ENCODE assay signal across 21 cellular contexts in the genomic region with DNA sequence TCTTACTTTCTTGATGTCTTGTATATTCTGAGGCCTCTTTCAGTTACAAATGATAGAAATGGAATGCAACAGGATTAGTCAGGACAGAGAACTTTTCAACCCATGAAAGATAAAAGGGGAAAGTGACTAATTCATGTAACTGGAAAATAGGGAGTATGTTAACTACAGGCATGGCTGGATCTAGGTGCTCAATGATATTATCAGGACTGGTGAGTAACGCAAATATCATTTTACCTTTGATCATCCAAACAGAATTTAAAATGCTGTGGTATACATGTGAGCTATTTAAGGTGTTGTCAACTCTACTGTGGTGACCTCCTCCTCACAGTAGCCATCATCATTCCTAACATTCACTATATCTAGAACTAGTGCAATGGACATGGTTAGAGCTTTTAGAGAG.
DNase-seq lines count a peak whose midpoint lies in the region; ATAC-seq and TF ChIP-seq lines count a peak whose summit lies in the region.
"Had no signal": no experiment of that assay in that cellular context is flagged by ENCODE, and none has a peak within 500 bp of the region (broad histone marks: within the 10 kb centered on the region; RNA-seq: fewer than 3 reads in every experiment).

No MANE protein-coding gene starts in this region.

- H3K9ac ChIP-seq in PC-3 (ENCODE audit: low read length) = no peak overlapping the region
- no peak overlapping the region for H3K9ac ChIP-seq in trophoblast cell (ENCODE audit: low read length)
- H3K9ac ChIP-seq: BLaER1 treated with 17β-estradiol and CSF1 and Interleukin-3, amounts not matched to agents 10 nM and 100 nM; GM23248 had no signal

- H3F3A ChIP-seq in PC-3 (ENCODE audit: low read length, unreplicated experiment) = no peaks in the 10 kb centered on the region

- POLR2A ChIA-PET in PC-3 (lab: Charles Lee; ENCODE audit: unreplicated experiment) = no interaction called here

- BruUV-seq in PC-3 (replicated peaks; lab: Mats Ljungman, UMichigan) = no TSS peak

- H3K36me3 ChIP-seq in PC-3 (ENCODE audit: low read depth, low read length) (no peaks in the 10 kb centered on the region), trophoblast cell (ENCODE audit: control insufficient read depth in 1 of 2, insufficient read depth in 2 of 2, low read length in 2 of 2) (no peaks in the 10 kb centered on the region)
- H3K36me3 ChIP-seq: BE2C; BLaER1 treated with 17β-estradiol and CSF1 and Interleukin-3, amounts not matched to agents 10 nM and 100 nM had no signal

- intact Hi-C loops in PC-3 (cut with micrococcal nuclease) = no loop called here

- no peak overlapping the region for H2BK12ac ChIP-seq in trophoblast cell (ENCODE audit: low read length)

- CTCF ChIA-PET in PC-3 (lab: Charles Lee) = no interaction called here

- no peak overlapping the region for H4K91ac ChIP-seq in trophoblast cell (ENCODE audit: low read depth, low read length)

- H3K27me3 ChIP-seq in PC-3 (ENCODE audit: low read length) = no peaks in the 10 kb centered on the region
- no peaks in the 10 kb centered on the region for H3K27me3 ChIP-seq in foreskin keratinocyte
- H3K27me3 ChIP-seq in trophoblast cell (ENCODE audit: insufficient read depth, low read length) = no peaks in the 10 kb centered on the region
- H3K27me3 ChIP-seq: BE2C; BLaER1 treated with 17β-estradiol and CSF1 and Interleukin-3, amounts not matched to agents 10 nM and 100 nM had no signal

- H3K4me3 ChIP-seq in PC-3 (ENCODE audit: low read length) = no peak overlapping the region
- H3K4me3 ChIP-seq in trophoblast cell (ENCODE audit: low read depth, low read length) = no peak overlapping the region
- H3K4me3 ChIP-seq: A549; BLaER1 treated with 17β-estradiol and CSF1 and Interleukin-3, amounts not matched to agents 10 nM and 100 nM; GM23248 had no signal

- H2BK5ac ChIP-seq in trophoblast cell (ENCODE audit: low read depth, low read length, poor library complexity) = no peak overlapping the region

- ATAC-seq in PC-3 (no peak), foreskin keratinocyte (peak; percentile 17), GM18502 (IDR thresholded peaks at IDR 0.05; ENCODE audit: poor library complexity, unreplicated experiment) (no peak), GM19324 (IDR thresholded peaks at IDR 0.05; ENCODE audit: low FRiP score, unreplicated experiment) (no peak), GM21576 (IDR thresholded peaks at IDR 0.05; ENCODE audit: unreplicated experiment) (no peak)
- ATAC-seq: A549 had no signal

- H3K79me2 ChIP-seq in PC-3 (ENCODE audit: low read length) = no peaks in the 10 kb centered on the region
- no peaks in the 10 kb centered on the region for H3K79me2 ChIP-seq in trophoblast cell (ENCODE audit: control insufficient read depth, insufficient read depth, low read length, poor library complexity)

- H2AK5ac ChIP-seq in trophoblast cell (ENCODE audit: low read length) = no peak overlapping the region

- no CpG with 5 or more reads among the region's 1 CpG for WGBS in trophoblast cell (ENCODE audit: extremely low coverage, insufficient coverage, insufficient read length)

- H4K20me1 ChIP-seq in PC-3 (ENCODE audit: low read length) = no peaks in the 10 kb centered on the region
- H4K20me1 ChIP-seq: BLaER1 treated with 17β-estradiol and CSF1 and Interleukin-3, amounts not matched to agents 10 nM and 100 nM had no signal

- H3K23ac ChIP-seq in trophoblast cell (ENCODE audit: low read length) = no peak overlapping the region

- no peak overlapping the region for H4K8ac ChIP-seq in trophoblast cell (ENCODE audit: low read depth, low read length)

- H3K9me2 ChIP-seq in PC-3 (replicated peaks; ENCODE audit: low read length) = no peaks in the 10 kb centered on the region

- H3K4me1 ChIP-seq in PC-3 (ENCODE audit: insufficient read depth, low read length) (peaks cover 6% of the 10 kb centered on the region; the same call in 1 of the 2 replicates), foreskin keratinocyte (no peaks in the 10 kb centered on the region), trophoblast cell (ENCODE audit: control insufficient read depth in 1 of 2, insufficient read depth in 2 of 2, low read length in 2 of 2) (no peaks in the 10 kb centered on the region)
- H3K4me1 ChIP-seq: A549, BE2C had no signal

- H2AFZ ChIP-seq in PC-3 (ENCODE audit: low read length) = no peak overlapping the region
- H2AFZ ChIP-seq in trophoblast cell (ENCODE audit: insufficient read depth, low read length, poor library complexity) = no peak overlapping the region
- H2AFZ ChIP-seq: GM23248 had no signal

- H2BK120ac ChIP-seq in trophoblast cell (ENCODE audit: insufficient read depth, low read length, poor library complexity) = no peak overlapping the region

- no peak overlapping the region for H3K4ac ChIP-seq in trophoblast cell (ENCODE audit: low read depth, low read length)

- no peak overlapping the region for H3K18ac ChIP-seq in trophoblast cell (ENCODE audit: low read length)

- H3K4me2 ChIP-seq in PC-3 (ENCODE audit: low read length) (no peak overlapping the region), trophoblast cell (ENCODE audit: low read length) (no peak overlapping the region)
- H3K4me2 ChIP-seq: A549; BLaER1 treated with 17β-estradiol and CSF1 and Interleukin-3, amounts not matched to agents 10 nM and 100 nM had no signal

- no peak overlapping the region for H3K14ac ChIP-seq in trophoblast cell (ENCODE audit: low read length)

- H4K12ac ChIP-seq in trophoblast cell (ENCODE audit: low read depth, low read length) = no peak overlapping the region

- DNase-seq in PC-3 (peak; percentile 41), foreskin keratinocyte (peak; percentile 6 to 22), trophoblast cell (peak; percentile 60 to 94), GM20000 (ENCODE audit: low spot score) (no peak)
- DNase-seq: 8988T; ACHN; AML-193; BE2C; CD4-positive, alpha-beta T cell; CD8-positive, alpha-beta memory T cell; DMS 273 treated with DMSO at 0.1 percent for 48 hours; DMS79; GF-D8; GM23248; H7; HCEC 1CT had no signal

- no peaks in the 10 kb centered on the region for H3K79me1 ChIP-seq in trophoblast cell (ENCODE audit: low read length)

- H3K27ac ChIP-seq in PC-3 (ENCODE audit: low read length) (no peak overlapping the region), foreskin keratinocyte (no peak overlapping the region), trophoblast cell (ENCODE audit: low read depth, low read length) (no peak overlapping the region)
- H3K27ac ChIP-seq: A549; BLaER1 treated with 17β-estradiol and CSF1 and Interleukin-3, amounts not matched to agents 10 nM and 100 nM; GM23248 had no signal

- no peaks in the 10 kb centered on the region for H3K9me3 ChIP-seq in PC-3 (ENCODE audit: low read length)
- no peaks in the 10 kb centered on the region for H3K9me3 ChIP-seq in trophoblast cell (ENCODE audit: insufficient read depth, low read depth, low read length)
- H3K9me3 ChIP-seq: A549; BE2C; BLaER1 treated with 17β-estradiol and CSF1 and Interleukin-3, amounts not matched to agents 10 nM and 100 nM had no signal

- TF ChIP-seq CTCF in PC-3 (conservative IDR thresholded peaks at IDR 0.05; ENCODE audit: low read depth, low read length) (no peak), foreskin keratinocyte (conservative IDR thresholded peaks at IDR 0.05) (no peak), GM20000 (IDR thresholded peaks at IDR 0.05; ENCODE audit: extremely low read depth, missing control alignments) (no peak)
